Comparison of ENCODE assay signal across 27 cellular contexts in genomic region chr16:821751-822150, GRCh38. TPM values are rescaled to one million over a fixed set of nuclear protein-coding genes. Genes with fewer than 3 reads are reported as not detected.
"Had no signal": no experiment of that assay in that cellular context is flagged by ENCODE, and none has a peak within 500 bp of the region (broad histone marks: within the 10 kb centered on the region; RNA-seq: fewer than 3 reads in every experiment).

No MANE protein-coding gene starts in this region.

- H3K36me3 ChIP-seq: SJCRH30 had no signal

- ATAC-seq: Panc1, PC-3, Right ventricle myocardium inferior, SK-N-SH treated with all-trans-retinoic acid at 6 μM for 48 hours had no signal

- DNase-seq: IMR-90; Kasumi-1; MM.1S; MV-4-11; NCI-H1048; NCI-H1105; NCI-H1417; NCI-H1436 treated with DMSO at 0.1 percent for 48 hours; NCI-H1694; NCI-H1930; NCI-H2081; NCI-H2107; NCI-H2227 treated with DMSO at 0.1 percent for 48 hours; NCI-H524; NK-92 treated with Interleukin-12 subunit alpha and Interleukin-12 subunit beta, amount 100 ng/mL, for 24 hours; PC-3; SHP77 treated with DMSO at 0.1 percent for 48 hours; SJCRH30; T-helper 1 cell had no signal

- H3K4me3 ChIP-seq: SJCRH30 had no signal

RNA-seq across cellular contexts. Expression of gene GNG13, which starts 21.2 kb away (rescaled TPM):
- total RNA-seq: HepG2, HT1080, IMR-90, M059J, NCI-H460, OCI-LY7, PC-3, Right ventricle myocardium inferior, SJCRH30 had no signal
